In genomic region chr1:93353286-93353685, GRCh38 we compare ENCODE assay signal across 16 cellular contexts. TPM values are rescaled to one million over a fixed set of nuclear protein-coding genes. Genes with fewer than 3 reads are reported as not detected.
DNase-seq lines count a peak whose midpoint lies in the region; ATAC-seq, FAIRE-seq and TF ChIP-seq lines count a peak whose summit lies in the region.
"Had no signal": no experiment of that assay in that cellular context is flagged by ENCODE, and none has a peak within 500 bp of the region (broad histone marks: within the 10 kb centered on the region; RNA-seq: fewer than 3 reads in every experiment).

No MANE protein-coding gene starts in this region.

- WGBS in GM12878 (ENCODE audit: insufficient coverage, insufficient replicate concordance, low lambda C conversion rate, missing lambda C conversion rate), result 0% methylated on average over 1 of the region's 1 CpG

- H3F3A ChIP-seq in GM23338 (replicated peaks; ENCODE audit: low read depth), result no peaks in the 10 kb centered on the region

- no peaks in the 10 kb centered on the region for H3K9me3 ChIP-seq in GM12878 (replicated peaks; ENCODE audit: control insufficient read depth, insufficient read depth, low read length)
- H3K9me3 ChIP-seq: heart right ventricle had no signal

- H4K20me1 ChIP-seq in GM23338 (replicated peaks; ENCODE audit: insufficient read depth), result peaks cover 20% of the 10 kb centered on the region
- no peaks in the 10 kb centered on the region for H4K20me1 ChIP-seq in GM12878 (ENCODE audit: control insufficient read depth, insufficient read depth)

- H3K9me2 ChIP-seq in GM23338 (ENCODE audit: insufficient read depth), result no peaks in the 10 kb centered on the region

- peak; percentile 75 for DNase-seq in AG10803 (ENCODE audit: low read depth)
- DNase-seq in GM23338 (ENCODE audit: low spot score), result no peak
- no peak for DNase-seq in GM12878 (ENCODE audit: low read depth, low spot score)
- no peak for DNase-seq in mesothelial cell of epicardium (ENCODE audit: low spot score in 2 of 2, unreplicated experiment in 2 of 2)
- DNase-seq in H54 (ENCODE audit: insufficient read length, low spot score), result no peak
- no peak for DNase-seq in epidermal melanocyte (ENCODE audit: insufficient read length, low spot score)
- DNase-seq in superior temporal gyrus (ENCODE audit: extremely low spot score), result no peak
- DNase-seq: effector CD4-positive, alpha-beta T cell; H7; heart right ventricle; left cardiac atrium; nephron progenitor cell; right cardiac atrium; stimulated activated naive CD4-positive, alpha-beta T cell treated with Interleukin-2 at 50 U/mL for 16 hours had no signal

- no peak overlapping the region for H3K9ac ChIP-seq in GM12878 (ENCODE audit: control insufficient read depth, insufficient read depth, low read length)

- POLR2A ChIA-PET in GM12878 (lab: Charles Lee), result no interaction called here

- TF ChIP-seq POLR2A in GM12878 (IDR thresholded peaks at IDR 0.05; ENCODE audit: low read depth, low read length) (no peak), H54 (IDR thresholded peaks at IDR 0.05; ENCODE audit: low read depth, low read length) (no peak)

- H3K27me3 ChIP-seq in GM23338 (ENCODE audit: insufficient read depth), result no peaks in the 10 kb centered on the region
- no peaks in the 10 kb centered on the region for H3K27me3 ChIP-seq in GM12878 (replicated peaks in 1 of 2; ENCODE audit: control insufficient read depth in 2 of 2, insufficient read depth in 2 of 2, low read length in 1 of 2)
- H3K27me3 ChIP-seq: heart right ventricle had no signal

- TF ChIP-seq CTCF in AG10803 (conservative IDR thresholded peaks at IDR 0.05; ENCODE audit: low read length) (no peak), GM23338 (conservative IDR thresholded peaks at IDR 0.05; ENCODE audit: low read depth in 2 of 2) (no peak), GM12878 (IDR thresholded peaks at IDR 0.05 in 2 of 3, conservative IDR thresholded peaks at IDR 0.05 in 1 of 3; ENCODE audit: control insufficient read depth in 2 of 3, extremely low read depth in 1 of 3, insufficient read depth in 1 of 3, low read depth in 3 of 3, low read length in 3 of 3) (no peak), mesothelial cell of epicardium (IDR thresholded peaks at IDR 0.05; ENCODE audit: unreplicated experiment) (no peak)

- ATAC-seq in GM23338 (no peak), GM12878 (no peak), GM18520 (IDR thresholded peaks at IDR 0.05; ENCODE audit: unreplicated experiment) (no peak)
- ATAC-seq: heart right ventricle, left cardiac atrium, right cardiac atrium had no signal

- H3K27ac ChIP-seq in GM23338 (ENCODE audit: low read depth) (peak overlapping the region; percentile 52), GM12878 (ENCODE audit: control insufficient read depth, insufficient read depth) (no peak overlapping the region)

- SMC1A ChIA-PET in GM12878 (lab: Charles Lee; ENCODE audit: uncharacterized antibody, unreplicated experiment), result interaction anchor here (1.5 kb wide), 1 partner anchor 17 kb away, joined by 4 read pairs; no protein-coding TSS in a partner anchor

- H3K27ac Mint-ChIP-seq in GM23338, result no peak overlapping the region
- peak overlapping the region; percentile 69 for H3K27ac Mint-ChIP-seq in mesothelial cell of epicardium
- H3K27ac Mint-ChIP-seq: nephron progenitor cell had no signal

- RAD21 ChIA-PET in GM12878 (lab: Charles Lee; ENCODE audit: unreplicated experiment), result no interaction called here

- peaks cover 27% of the 10 kb centered on the region for H3K36me3 ChIP-seq in GM23338 (ENCODE audit: insufficient read depth)
- H3K36me3 ChIP-seq in GM12878 (ENCODE audit: control insufficient read depth in 2 of 2, insufficient read depth in 2 of 2, low read length in 1 of 2), result peaks cover 0 to 20% of the 10 kb centered on the region in 2 experiments

- in situ Hi-C loops in GM12878 (cut with MboI), result no loop called here

- intact Hi-C loops in GM12878 (cut with micrococcal nuclease; ENCODE audit: unreplicated experiment), result no loop called here

- H3K36me3 Mint-ChIP-seq in GM23338 (ENCODE audit: low read depth) (peaks cover 44% of the 10 kb centered on the region), mesothelial cell of epicardium (peaks cover 12% of the 10 kb centered on the region)

- H3K4me1 Mint-ChIP-seq in GM23338, result peaks cover 13% of the 10 kb centered on the region; the same call in 2 of the 3 replicates
- H3K4me1 Mint-ChIP-seq in mesothelial cell of epicardium, result peaks cover 33% of the 10 kb centered on the region

- H3K9me3 Mint-ChIP-seq in GM23338 (no peaks in the 10 kb centered on the region), mesothelial cell of epicardium (no peaks in the 10 kb centered on the region)
- H3K9me3 Mint-ChIP-seq: nephron progenitor cell had no signal

- FAIRE-seq in GM12878 (lab: Jason Lieb, UNC) (no peak), H54 (lab: Jason Lieb, UNC) (no peak)
- FAIRE-seq: G401.6 had no signal

- H3K4me3 Mint-ChIP-seq in GM23338, result no peak overlapping the region
- H3K4me3 Mint-ChIP-seq in mesothelial cell of epicardium, result no peak overlapping the region
- H3K4me3 Mint-ChIP-seq: nephron progenitor cell had no signal

- no peaks in the 10 kb centered on the region for H3K27me3 Mint-ChIP-seq in GM23338 (ENCODE audit: insufficient read depth, low read depth, poor library complexity)
- no peaks in the 10 kb centered on the region for H3K27me3 Mint-ChIP-seq in mesothelial cell of epicardium (ENCODE audit: low read depth)

- H3K4me2 ChIP-seq in GM23338 (no peak overlapping the region), GM12878 (ENCODE audit: control insufficient read depth, insufficient read depth) (no peak overlapping the region; the same call in 1 of the 2 replicates)

- no peak for TF ChIP-seq RAD21 in GM12878 (IDR thresholded peaks at IDR 0.05; ENCODE audit: insufficient read depth, low read depth, low read length)

- H3K4me3 ChIP-seq in AG10803 (ENCODE audit: low read length) (no peak overlapping the region), GM23338 (no peak overlapping the region), GM12878 (peak overlapping the region; percentile 51)
- H3K4me3 ChIP-seq: heart right ventricle had no signal

- H3K4me1 ChIP-seq in GM23338 (ENCODE audit: insufficient read depth) (peaks cover 23% of the 10 kb centered on the region), GM12878 (ENCODE audit: control insufficient read depth, insufficient read depth, low read length) (no peaks in the 10 kb centered on the region; the same call in none of the 2 replicates)

- CTCF ChIA-PET in GM12878 (lab: Yijun Ruan, JAX), result interaction anchor here (1.5 to 2.1 kb wide), 2 partner anchors 49 to 131 kb away, joined by 6 to 9 read pairs; no protein-coding TSS in a partner anchor

- H2AFZ ChIP-seq in GM23338, result no peak overlapping the region
- H2AFZ ChIP-seq in GM12878 (ENCODE audit: control insufficient read depth, low read depth, low read length), result no peak overlapping the region

- BruUV-seq in GM12878 (replicated peaks; lab: Mats Ljungman, UMichigan), result no TSS peak

- peaks cover 99% of the 10 kb centered on the region for H3K79me2 ChIP-seq in GM23338 (replicated peaks; ENCODE audit: insufficient read depth)
- H3K79me2 ChIP-seq in GM12878 (ENCODE audit: control insufficient read depth, insufficient read depth, low read length), result peaks cover 93% of the 10 kb centered on the region

- no peak for TF ChIP-seq EP300 in GM12878 (IDR thresholded peaks at IDR 0.05; ENCODE audit: borderline replicate concordance in 1 of 2, control insufficient read depth in 1 of 2, low read depth in 2 of 2, low read length in 2 of 2)

TF ChIP-seq in GM23338, 12 proteins besides CTCF, POLR2A, EP300 and RAD21 (continues in another document):
- TF ChIP-seq JUNB (IDR thresholded peaks at IDR 0.05; ENCODE audit: unreplicated experiment), result no peak
- TF ChIP-seq EZH2 (IDR thresholded peaks at IDR 0.05; ENCODE audit: low read depth, unreplicated experiment), result no peak
- no peak for TF ChIP-seq ZNF114 (CRISPR knock-in tag; IDR thresholded peaks at IDR 0.05)
- no peak for TF ChIP-seq STAT1 (IDR thresholded peaks at IDR 0.05; ENCODE audit: unreplicated experiment)

RNA-seq across cellular contexts. Expression of gene DR1, which starts 7.6 kb away (rescaled TPM):
- 59.6 and 61.2 TPM in 2 replicates for total RNA-seq in GM23338 (2014; rRNA removed; shearing (Covaris generic))
- polyA plus RNA-seq in GM23338 (2016; fragmentation: Nextera tagmentation; extraction: Ambion mirVana), result 20.5 and 20.9 TPM in 2 replicates
- 45.5 and 51.4 TPM in 2 replicates for total RNA-seq in GM12878 (2013; cell fraction: nucleolus; rRNA removed)
- total RNA-seq in GM12878 (2014; rRNA removed), result 30.0 and 31.3 TPM in 2 replicates
- 30.8 and 35.6 TPM in 2 replicates for total RNA-seq in GM12878 (2014; rRNA removed; fragmentation: Illumina TruSeq; extraction: Trizol)
- 50.5 and 51.2 TPM in 2 replicates for total RNA-seq in GM12878 (2021)
- polyA plus RNA-seq in GM12878 (2011; ENCODE audit: low read depth), result 21.9 TPM
- polyA plus RNA-seq in GM12878 (2011; rRNA removed), result 43.9 and 60.5 TPM in 2 replicates
- 18.2 and 22.1 TPM in 2 replicates for polyA plus RNA-seq in GM12878 (2011; cell fraction: cytosol; rRNA removed)
- polyA plus RNA-seq in GM12878 (2011; cell fraction: nucleus; rRNA removed), result 12.3 and 13.1 TPM in 2 replicates
- 19.5 and 28.2 TPM in 2 replicates for polyA plus RNA-seq in GM12878 (2012)
- 35.1 and 41.1 TPM in 2 replicates for polyA plus RNA-seq in GM12878 (2014; fragmentation: Illumina TruSeq; extraction: Trizol)
- polyA plus RNA-seq in GM12878 (2014; fragmentation: Nextera tagmentation; extraction: Ambion mirVana), result 10 to 100 TPM in 1 of 2 experiments, 1 to 10 TPM in 1; 7.4 to 12.7 TPM
- 29.9 and 31.8 TPM in 2 replicates for polyA plus RNA-seq in GM12878 (2014; rRNA removed)
- polyA plus RNA-seq in GM12878 (2016; fragmentation: Nextera tagmentation; extraction: Ambion mirVana), result 10 to 100 TPM; 50.0 to 56.1 TPM
- 31.1 and 33.7 TPM in 2 replicates for polyA minus RNA-seq in GM12878 (2011; rRNA and poly(A)+ RNA removed)
- 25.3 and 31.2 TPM in 2 replicates for polyA minus RNA-seq in GM12878 (2011; cell fraction: cytosol; rRNA and poly(A)+ RNA removed)
- 18.7 and 32.1 TPM in 2 replicates for polyA minus RNA-seq in GM12878 (2011; cell fraction: nucleus; rRNA and poly(A)+ RNA removed)
- total RNA-seq in mesothelial cell of epicardium, result 36.8 to 38.7 TPM (median 37.7 TPM) in 3 replicates
